Comparison of ENCODE assay signal across 19 cellular contexts in the genomic region with DNA sequence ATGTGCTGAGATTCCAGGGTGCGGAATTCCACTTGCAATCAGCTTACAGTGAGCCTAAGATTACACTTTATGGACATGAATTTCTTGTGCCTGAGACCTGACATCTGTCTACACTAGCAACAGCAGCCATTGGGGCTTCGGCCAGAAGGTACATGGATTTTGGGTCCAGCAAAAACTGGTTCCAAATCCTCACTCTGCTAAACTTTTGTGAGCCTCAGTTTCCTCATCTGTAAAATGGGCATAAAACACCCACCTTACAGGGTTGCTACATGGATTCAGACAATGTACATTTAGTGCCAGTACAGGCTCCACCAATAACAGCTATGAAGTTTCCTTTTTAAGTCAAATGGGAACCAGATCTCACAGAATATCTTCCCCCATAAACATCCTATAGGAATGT. TPM values are rescaled to one million over a fixed set of nuclear protein-coding genes. Genes with fewer than 3 reads are reported as not detected.
DNase-seq lines count a peak whose midpoint lies in the region; ATAC-seq, FAIRE-seq and TF ChIP-seq lines count a peak whose summit lies in the region.
"Had no signal": no experiment of that assay in that cellular context is flagged by ENCODE, and none has a peak within 500 bp of the region (broad histone marks: within the 10 kb centered on the region; RNA-seq: fewer than 3 reads in every experiment).

No MANE protein-coding gene starts in this region.

- no peak overlapping the region for H2AK5ac ChIP-seq in H1 (ENCODE audit: low read depth, low read length)

- no peak for TF ChIP-seq EP300 in H1 (IDR thresholded peaks at IDR 0.05; ENCODE audit: borderline replicate concordance in 1 of 2, low read depth in 2 of 2, low read length in 2 of 2)

- H4K5ac ChIP-seq in H1 (ENCODE audit: insufficient read length, low read depth, low read length): no peak overlapping the region

- no peak overlapping the region for H2BK5ac ChIP-seq in H1 (ENCODE audit: low read depth, low read length)

- no peaks in the 10 kb centered on the region for H3K36me3 ChIP-seq in BLaER1 treated with 17β-estradiol and CSF1 and Interleukin-3, amounts not matched to agents 10 nM and 100 nM
- H3K36me3 ChIP-seq in OCI-LY3 (replicated peaks; ENCODE audit: low read depth, low read length) (peaks cover 31% of the 10 kb centered on the region), H1 (ENCODE audit: control insufficient read depth in 2 of 4, insufficient read depth in 4 of 4, low read length in 3 of 4) (no peaks in the 10 kb centered on the region)
- H3K36me3 ChIP-seq: BE2C, HAP-1 had no signal

- peak overlapping the region; percentile 23 to 81 (median 68); a peak in 20 of 22 replicates for H3K4me2 ChIP-seq in BLaER1 treated with 17β-estradiol and CSF1 and Interleukin-3, amounts not matched to agents 10 nM and 100 nM
- H3K4me2 ChIP-seq in OCI-LY3 (ENCODE audit: low read length) (peak overlapping the region; percentile 76), H1 (ENCODE audit: insufficient read depth in 1 of 2, low read depth in 2 of 2, low read length in 2 of 2) (no peak overlapping the region)

- no peak overlapping the region for H4K8ac ChIP-seq in H1 (ENCODE audit: extremely low read depth, insufficient read depth, low read length)

- no peak for FAIRE-seq in H1 (lab: Jason Lieb, UNC)
- FAIRE-seq: A204.1, HTR-8/SVneo had no signal

- H2BK15ac ChIP-seq in H1 (ENCODE audit: low read length): no peak overlapping the region

- H3K23ac ChIP-seq in H1 (ENCODE audit: insufficient read length): no peak overlapping the region

- no peak for DNase-seq in HL-60 (ENCODE audit: low read depth in 1 of 2, low spot score in 1 of 2)
- no peak for DNase-seq in H1 (ENCODE audit: low read depth in 1 of 2, low spot score in 2 of 2)
- DNase-seq in SKM-1 treated with dmso at 0.1 percent for 144 hours (lab: John Stamatoyannopoulos, UW; ENCODE audit: unreplicated experiment): no peak
- no peak for DNase-seq in foreskin melanocyte
- DNase-seq in activated naive CD8-positive, alpha-beta T cell treated with anti-CD3 and anti-CD28 coated beads for 36 hours: no peak
- DNase-seq: ACHN; BE2C; CD4-positive, alpha-beta memory T cell; DMS79 treated with DMSO at 0.1 percent for 48 hours; KG1 had no signal

- no peak overlapping the region for H3K56ac ChIP-seq in H1 (replicated peaks; ENCODE audit: insufficient read length, low read depth, low read length)

- no peaks in the 10 kb centered on the region for H3K36me3 Mint-ChIP-seq in activated naive CD8-positive, alpha-beta T cell treated with anti-CD3 and anti-CD28 coated beads for 36 hours
- H3K36me3 Mint-ChIP-seq: CD14-positive monocyte; CD4-positive, alpha-beta memory T cell; IgD-negative memory B cell had no signal

- H2BK120ac ChIP-seq in H1 (replicated peaks; ENCODE audit: low read depth, low read length): no peak overlapping the region

- H2AFZ ChIP-seq in OCI-LY3 (ENCODE audit: low read depth, low read length): no peak overlapping the region
- H2AFZ ChIP-seq in H1 (ENCODE audit: low read length): no peak overlapping the region

- H3K9me3 Mint-ChIP-seq in activated naive CD8-positive, alpha-beta T cell treated with anti-CD3 and anti-CD28 coated beads for 36 hours: no peaks in the 10 kb centered on the region
- H3K9me3 Mint-ChIP-seq: CD4-positive, alpha-beta memory T cell; IgD-negative memory B cell had no signal

- H3K79me2 ChIP-seq in OCI-LY3 (ENCODE audit: low read length) (peaks cover 64% of the 10 kb centered on the region), H1 (ENCODE audit: control insufficient read depth in 1 of 2, insufficient read depth in 2 of 2, low read length in 2 of 2) (no peaks in the 10 kb centered on the region)

- no peak overlapping the region for H2BK12ac ChIP-seq in H1 (ENCODE audit: low read depth, low read length)

- peak overlapping the region in 9 of 11 experiments; percentile 58 to 83 (median 72); a peak in 17 of 22 replicates for H3K27ac ChIP-seq in BLaER1 treated with 17β-estradiol and CSF1 and Interleukin-3, amounts not matched to agents 10 nM and 100 nM
- H3K27ac ChIP-seq in HL-60 (replicated peaks): peak overlapping the region; percentile 71
- H3K27ac ChIP-seq in OCI-LY3 (ENCODE audit: low read length): peak overlapping the region; percentile 90
- no peak overlapping the region for H3K27ac ChIP-seq in H1 (ENCODE audit: low read depth, low read length)

- peaks cover 13% of the 10 kb centered on the region for H3K4me1 Mint-ChIP-seq in activated naive CD8-positive, alpha-beta T cell treated with anti-CD3 and anti-CD28 coated beads for 36 hours

- no peak overlapping the region for H3K4me3 Mint-ChIP-seq in activated naive CD8-positive, alpha-beta T cell treated with anti-CD3 and anti-CD28 coated beads for 36 hours
- H3K4me3 Mint-ChIP-seq: CD14-positive monocyte; CD4-positive, alpha-beta memory T cell; IgD-negative memory B cell had no signal

- 80% methylated on average over 2 of the region's 2 CpGs; no CpG with 5 or more reads in 1 of the 2 experiments for WGBS in H1 (ENCODE audit: extremely low coverage in 1 of 2, insufficient coverage in 1 of 2, insufficient read length in 1 of 2, insufficient replicate concordance in 2 of 2, low coverage in 1 of 2, low lambda C conversion rate in 2 of 2, missing lambda C conversion rate in 1 of 2), 2 experiments

- peak overlapping the region in 3 of 10 experiments; percentile 13 to 42 (median 23); a peak in 5 of 20 replicates for H3K4me3 ChIP-seq in BLaER1 treated with 17β-estradiol and CSF1 and Interleukin-3, amounts not matched to agents 10 nM and 100 nM
- H3K4me3 ChIP-seq in HL-60 (replicated peaks; ENCODE audit: insufficient read depth, low read length) (no peak overlapping the region), OCI-LY3 (ENCODE audit: low read length) (peak overlapping the region; percentile 57), H1 (ENCODE audit: extremely low read depth in 1 of 4, insufficient read depth in 2 of 4, low read depth in 3 of 4, low read length in 4 of 4) (no peak overlapping the region)
- H3K4me3 ChIP-seq: HAP-1 had no signal

- no peaks in the 10 kb centered on the region for H3K23me2 ChIP-seq in H1 (ENCODE audit: low read depth, low read length)

- no peaks in the 10 kb centered on the region for H3K27me3 Mint-ChIP-seq in activated naive CD8-positive, alpha-beta T cell treated with anti-CD3 and anti-CD28 coated beads for 36 hours
- H3K27me3 Mint-ChIP-seq: CD4-positive, alpha-beta memory T cell; IgD-negative memory B cell had no signal

- no peaks in the 10 kb centered on the region for H3K9me3 ChIP-seq in BLaER1 treated with 17β-estradiol and CSF1 and Interleukin-3, amounts not matched to agents 10 nM and 100 nM (replicated peaks in 1 of 11)
- H3K9me3 ChIP-seq in OCI-LY3 (ENCODE audit: insufficient read depth, low read length): no peaks in the 10 kb centered on the region
- H3K9me3 ChIP-seq in H1 (ENCODE audit: insufficient read depth in 2 of 2, low read depth in 1 of 2, low read length in 1 of 2): no peaks in the 10 kb centered on the region
- H3K9me3 ChIP-seq: BE2C, HAP-1 had no signal

- no peak overlapping the region for H4K91ac ChIP-seq in H1 (replicated peaks; ENCODE audit: insufficient read length, low read length)

- no peak for TF ChIP-seq POLR2A in H1 (IDR thresholded peaks at IDR 0.05; ENCODE audit: control extremely low read depth in 1 of 2, low read depth in 2 of 2, low read length in 2 of 2)

- no peak overlapping the region for H3K4ac ChIP-seq in H1 (replicated peaks; ENCODE audit: insufficient read length, low read depth, low read length)

- H2BK20ac ChIP-seq in H1 (ENCODE audit: low read length): no peak overlapping the region

- H3K18ac ChIP-seq in H1 (ENCODE audit: extremely low read depth, low read length): no peak overlapping the region

- no peak for TF ChIP-seq CTCF in HL-60 (IDR thresholded peaks at IDR 0.05; ENCODE audit: insufficient read depth, low read length)
- TF ChIP-seq CTCF in OCI-LY3 (IDR thresholded peaks at IDR 0.05; ENCODE audit: low read depth, low read length): no peak
- no peak for TF ChIP-seq CTCF in H1 (IDR thresholded peaks at IDR 0.05; ENCODE audit: control extremely low read depth in 1 of 3, insufficient read depth in 1 of 3, low read depth in 1 of 3, low read length in 3 of 3)

- H3K14ac ChIP-seq in H1 (ENCODE audit: insufficient read length): no peak overlapping the region

- peaks cover 41 to 81% (median 65%) of the 10 kb centered on the region in 10 experiments for H3K4me1 ChIP-seq in BLaER1 treated with 17β-estradiol and CSF1 and Interleukin-3, amounts not matched to agents 10 nM and 100 nM
- H3K4me1 ChIP-seq in OCI-LY3 (ENCODE audit: low read length): peaks cover 76% of the 10 kb centered on the region
- no peaks in the 10 kb centered on the region for H3K4me1 ChIP-seq in H1 (replicated peaks in 1 of 4; ENCODE audit: control insufficient read depth in 3 of 4, insufficient read depth in 4 of 4, low read length in 3 of 4)
- H3K4me1 ChIP-seq: BE2C, HAP-1 had no signal

- CTCF ChIA-PET in H1 (lab: Charles Lee; ENCODE audit: partially characterized antibody): interaction anchor here (0.6 to 2.9 kb wide), 5 partner anchors 53 to 352 kb away, joined by 3 to 10 read pairs (median 3); no protein-coding TSS in a partner anchor

- no peaks in the 10 kb centered on the region for H3K27me3 ChIP-seq in BLaER1 treated with 17β-estradiol and CSF1 and Interleukin-3, amounts not matched to agents 10 nM and 100 nM
- H3K27me3 ChIP-seq in HL-60 (ENCODE audit: insufficient read depth, poor library complexity, severe bottlenecking): no peaks in the 10 kb centered on the region
- H3K27me3 ChIP-seq in OCI-LY3 (ENCODE audit: low read depth, low read length): no peaks in the 10 kb centered on the region
- no peaks in the 10 kb centered on the region for H3K27me3 ChIP-seq in H1 (replicated peaks in 1 of 4; ENCODE audit: control insufficient read depth in 3 of 4, extremely low read depth in 1 of 4, insufficient read depth in 3 of 4, low read length in 3 of 4)

- H3K9ac ChIP-seq in BLaER1 treated with 17β-estradiol and CSF1 and Interleukin-3, amounts not matched to agents 10 nM and 100 nM: peak overlapping the region in 8 of 11 experiments; percentile 20 to 69 (median 56); a peak in 12 of 22 replicates
- peak overlapping the region; percentile 76 for H3K9ac ChIP-seq in OCI-LY3 (ENCODE audit: low read length)
- no peak overlapping the region for H3K9ac ChIP-seq in H1 (replicated peaks in 1 of 4; ENCODE audit: extremely low read depth in 1 of 4, low read depth in 3 of 4, low read length in 3 of 4)

- H3K79me1 ChIP-seq in H1 (ENCODE audit: low read depth, low read length): no peaks in the 10 kb centered on the region

- POLR2A ChIA-PET in H1 (lab: Charles Lee; ENCODE audit: partially characterized antibody): interaction anchor here (0.8 kb wide), 1 partner anchor 9 kb away, joined by 3 read pairs; no protein-coding TSS in a partner anchor

- no peak overlapping the region for H3K27ac Mint-ChIP-seq in activated naive CD8-positive, alpha-beta T cell treated with anti-CD3 and anti-CD28 coated beads for 36 hours
- H3K27ac Mint-ChIP-seq: CD4-positive, alpha-beta memory T cell; IgD-negative memory B cell had no signal

- TF ChIP-seq RAD21 in H1 (IDR thresholded peaks at IDR 0.05 in 1 of 2, conservative IDR thresholded peaks at IDR 0.05 in 1 of 2; ENCODE audit: low read depth in 2 of 2, low read length in 2 of 2): no peak

- H4K20me1 ChIP-seq in BLaER1 treated with 17β-estradiol and CSF1 and Interleukin-3, amounts not matched to agents 10 nM and 100 nM: no peaks in the 10 kb centered on the region
- no peaks in the 10 kb centered on the region for H4K20me1 ChIP-seq in OCI-LY3 (ENCODE audit: insufficient read depth, low read length)
- no peaks in the 10 kb centered on the region for H4K20me1 ChIP-seq in H1 (replicated peaks in 1 of 2; ENCODE audit: control insufficient read depth in 1 of 2, insufficient read depth in 2 of 2, low read length in 2 of 2)

- ATAC-seq in GM18858 (IDR thresholded peaks at IDR 0.05; ENCODE audit: unreplicated experiment): no peak

RNA-seq across cellular contexts. Expression of gene RHEX, which starts 30.8 kb away (rescaled TPM):
- total RNA-seq in H1 (2021; fragmentation: NEBNext Ultra II Directional; extraction: Animal tissue kit (Norgen Biotek cat#: 25700)): not detected in 2 replicates
- polyA plus RNA-seq in H1 (2011; rRNA removed): not detected in 2 replicates
- polyA plus RNA-seq in H1 (2011; cell fraction: cytosol; rRNA removed): not detected
- not detected for polyA plus RNA-seq in H1 (2011; cell fraction: nucleus; rRNA removed)
- polyA plus RNA-seq in H1 (2012, experiment 1 of 2): not detected in 4 replicates
- polyA plus RNA-seq in H1 (2012, experiment 2 of 2): not detected
- polyA plus RNA-seq in H1 (2013, experiment 1 of 2): not detected
- not detected for polyA plus RNA-seq in H1 (2013, experiment 2 of 2)
- polyA minus RNA-seq in H1 (2011; rRNA and poly(A)+ RNA removed): not detected in 2 replicates
- polyA minus RNA-seq in H1 (2011; cell fraction: cytosol; rRNA and poly(A)+ RNA removed): not detected
- polyA minus RNA-seq in H1 (2011; cell fraction: nucleus; rRNA and poly(A)+ RNA removed): not detected
- total RNA-seq in activated naive CD8-positive, alpha-beta T cell treated with anti-CD3 and anti-CD28 coated beads for 36 hours: not detected
- total RNA-seq: H4 had no signal
- polyA plus RNA-seq: CD14-positive monocyte had no signal

RNA-seq across cellular contexts. Expression of gene AVPR1B, which starts 33.4 kb away (rescaled TPM):
- 0.42 and 0.50 TPM in 2 replicates for total RNA-seq in H1 (2021; fragmentation: NEBNext Ultra II Directional; extraction: Animal tissue kit (Norgen Biotek cat#: 25700))
- 0.29 and 0.44 TPM in 2 replicates for polyA plus RNA-seq in H1 (2011; rRNA removed)
- polyA plus RNA-seq in H1 (2011; cell fraction: cytosol; rRNA removed): 0.30 TPM
- polyA plus RNA-seq in H1 (2011; cell fraction: nucleus; rRNA removed): 0.39 TPM
- 0.23 to 0.27 TPM (median 0.27 TPM) in 3 of 4 replicates, not detected in the other for polyA plus RNA-seq in H1 (2012, experiment 1 of 2)
- polyA plus RNA-seq in H1 (2012, experiment 2 of 2): 0.07 TPM
- 0.20 TPM for polyA plus RNA-seq in H1 (2013, experiment 1 of 2)
- polyA plus RNA-seq in H1 (2013, experiment 2 of 2): 0.24 TPM
- 0.35 and 0.37 TPM in 2 replicates for polyA minus RNA-seq in H1 (2011; rRNA and poly(A)+ RNA removed)
- not detected for polyA minus RNA-seq in H1 (2011; cell fraction: cytosol; rRNA and poly(A)+ RNA removed)
- 0.30 TPM for polyA minus RNA-seq in H1 (2011; cell fraction: nucleus; rRNA and poly(A)+ RNA removed)
- total RNA-seq in activated naive CD8-positive, alpha-beta T cell treated with anti-CD3 and anti-CD28 coated beads for 36 hours: not detected
- total RNA-seq: CD4-positive, alpha-beta memory T cell; H4 had no signal
- polyA plus RNA-seq: CD14-positive monocyte; CD4-positive, alpha-beta memory T cell; IgD-negative memory B cell had no signal

Comparison
In these comparisons a context has a peak if more than half of its experiments do, and no peak if none do; other contexts are left out.
1. H3K4me2 ChIP-seq: peak in BLaER1 treated with 17β-estradiol and CSF1 and Interleukin-3, amounts not matched to agents 10 nM and 100 nM (11 of 11) and OCI-LY3 (single experiment); none in H1 (0 of 2).
2. H3K9ac ChIP-seq: peak in BLaER1 treated with 17β-estradiol and CSF1 and Interleukin-3, amounts not matched to agents 10 nM and 100 nM (8 of 11) and OCI-LY3 (single experiment); none in H1 (0 of 4).